ENCODE assay signal across 1 cellular context in genomic region chr10:50051995-50052660, GRCh38.
TF ChIP-seq lines count a peak whose summit lies in the region.
"Not testable (repeated sequence)": the region's sequence is repeated elsewhere in the genome, so short reads cannot be mapped to it uniquely, and the experiment has no call there.

No MANE protein-coding gene starts in this region.

TF ChIP-seq in HepG2, 621 proteins besides CTCF, POLR2A, EP300 and RAD21 (continued from another document):
- TF ChIP-seq ZNF609 (CRISPR knock-in tag; IDR thresholded peaks at IDR 0.05; ENCODE audit: borderline replicate concordance), result peak; percentile 25; the same call in 1 of the 2 replicates
- peak; percentile 84 for TF ChIP-seq FOXA3 (CRISPR knock-in tag; IDR thresholded peaks at IDR 0.05)
- peak; percentile 89 for TF ChIP-seq RXRB (CRISPR knock-in tag; IDR thresholded peaks at IDR 0.05; ENCODE audit: borderline replicate concordance)
- TF ChIP-seq SMAD3 (CRISPR knock-in tag; IDR thresholded peaks at IDR 0.05), result peak; percentile 67; the same call in 1 of the 2 replicates
- peak; percentile 93 for TF ChIP-seq RARA (CRISPR knock-in tag; IDR thresholded peaks at IDR 0.05)
- peak; percentile 50; the same call in 1 of the 2 replicates for TF ChIP-seq DMAP1 (CRISPR knock-in tag; IDR thresholded peaks at IDR 0.05)
- TF ChIP-seq SOX5 (CRISPR knock-in tag; IDR thresholded peaks at IDR 0.05; ENCODE audit: borderline replicate concordance), result peak; percentile 89; the same call in 1 of the 2 replicates
- not testable (repeated sequence) for TF ChIP-seq SOX6 (IDR thresholded peaks at IDR 0.05)
- TF ChIP-seq SOX6 (CRISPR knock-in tag; IDR thresholded peaks at IDR 0.05), result peak; percentile 91
- peak; percentile 27; the same call in 1 of the 2 replicates for TF ChIP-seq MIXL1 (CRISPR knock-in tag; IDR thresholded peaks at IDR 0.05)
- TF ChIP-seq CEBPB (IDR thresholded peaks at IDR 0.05; ENCODE audit: borderline replicate concordance, low read depth, low read length), result peak; percentile 65; the same call in 1 of the 2 replicates
- TF ChIP-seq ZNF124 (CRISPR knock-in tag; IDR thresholded peaks at IDR 0.05), result 0 out of 2 replicates have a peak, but pooled peaks have one; percentile 46
- TF ChIP-seq BCL6 (CRISPR knock-in tag; IDR thresholded peaks at IDR 0.05), result peak; percentile 67
- TF ChIP-seq NR2F1 (CRISPR knock-in tag; IDR thresholded peaks at IDR 0.05), result peak; percentile 79 to 84; a peak in 3 of 4 replicates
- peak; percentile 79; the same call in 1 of the 2 replicates for TF ChIP-seq NR2F2 (IDR thresholded peaks at IDR 0.05; ENCODE audit: borderline replicate concordance, low read depth)
